In genomic region chr1:22071511-22071910, GRCh38 we compare ENCODE assay signal across 26 cellular contexts. TPM values are rescaled to one million over a fixed set of nuclear protein-coding genes. Genes with fewer than 3 reads are reported as not detected.
DNase-seq lines count a peak whose midpoint lies in the region; ATAC-seq, FAIRE-seq and TF ChIP-seq lines count a peak whose summit lies in the region.
"Had no signal": no experiment of that assay in that cellular context is flagged by ENCODE, and none has a peak within 500 bp of the region (broad histone marks: within the 10 kb centered on the region; RNA-seq: fewer than 3 reads in every experiment).

No MANE protein-coding gene starts in this region.

- POLR2A ChIA-PET in CD4-positive, alpha-beta memory T cell (lab: Charles Lee; ENCODE audit: partially characterized antibody): interaction anchor here (1.1 to 4.7 kb wide), 4 partner anchors 11 to 114 kb away, joined by 3 to 19 read pairs (median 11); partner anchors contain the start of gene CDC42
- POLR2A ChIA-PET in GM12878 (lab: Charles Lee): interaction anchor here (0.7 to 1.6 kb wide), 2 partner anchors 17 to 19 kb away, joined by 4 to 5 read pairs; partner anchors contain the start of gene CDC42

- no peak overlapping the region for H2BK12ac ChIP-seq in H9 (ENCODE audit: insufficient read length, low read depth, low read length)

- no peaks in the 10 kb centered on the region for H3K9me3 ChIP-seq in CD4-positive, alpha-beta memory T cell (ENCODE audit: control insufficient read depth in 1 of 2, low read length in 2 of 2)
- H3K9me3 ChIP-seq in H9 (ENCODE audit: control insufficient read depth, low read depth, low read length): no peaks in the 10 kb centered on the region
- no peaks in the 10 kb centered on the region; the same call in 2 of the 3 replicates for H3K9me3 ChIP-seq in GM12878 (replicated peaks; ENCODE audit: control insufficient read depth, insufficient read depth, low read length)
- H3K9me3 ChIP-seq: prostate gland, stomach, upper lobe of left lung had no signal

- no peaks in the 10 kb centered on the region for H3K27me3 ChIP-seq in CD4-positive, alpha-beta memory T cell (ENCODE audit: insufficient read depth, low read length)
- H3K27me3 ChIP-seq in H9 (ENCODE audit: insufficient read depth, low read length): no peaks in the 10 kb centered on the region
- H3K27me3 ChIP-seq in GM12878 (replicated peaks in 1 of 2; ENCODE audit: control insufficient read depth in 2 of 2, insufficient read depth in 2 of 2, low read length in 1 of 2): no peaks in the 10 kb centered on the region
- H3K27me3 ChIP-seq: SJCRH30, stomach, upper lobe of left lung had no signal

- BruUV-seq in GM12878 (replicated peaks; lab: Mats Ljungman, UMichigan): TSS peak; percentile 19

- no peak overlapping the region for H4K8ac ChIP-seq in H9 (replicated peaks; ENCODE audit: insufficient read length, low read depth, low read length)

- H3K9ac ChIP-seq in H9 (ENCODE audit: extremely low read depth, insufficient read length, low read length) (no peak overlapping the region), GM12878 (ENCODE audit: control insufficient read depth, insufficient read depth, low read length) (no peak overlapping the region)

- H2AK5ac ChIP-seq in H9 (ENCODE audit: insufficient read length, low read length): no peak overlapping the region

- H3K4me1 ChIP-seq in CD4-positive, alpha-beta memory T cell (ENCODE audit: insufficient read depth, low read length): peaks cover 89% of the 10 kb centered on the region
- peaks cover 2% of the 10 kb centered on the region; the same call in 1 of the 2 replicates for H3K4me1 ChIP-seq in H9 (ENCODE audit: insufficient read depth, low read length)
- H3K4me1 ChIP-seq in GM12878 (ENCODE audit: control insufficient read depth, insufficient read depth, low read length): peaks cover 37% of the 10 kb centered on the region
- H3K4me1 ChIP-seq: prostate gland, SJCRH30 had no signal

- no peak overlapping the region for H3K4me3 ChIP-seq in CD4-positive, alpha-beta memory T cell (ENCODE audit: low read length in 2 of 2)
- no peak overlapping the region for H3K4me3 ChIP-seq in GM12878
- H3K4me3 ChIP-seq: prostate gland, SJCRH30, stomach, upper lobe of left lung had no signal

- H3T11ph ChIP-seq in H9 (ENCODE audit: low read length): no peak overlapping the region

- H4K5ac ChIP-seq in H9 (ENCODE audit: insufficient read length, low read depth, low read length): no peak overlapping the region

- no peak overlapping the region for H2BK120ac ChIP-seq in H9 (ENCODE audit: low read depth, low read length, poor library complexity, severe bottlenecking)

- SMC1A ChIA-PET in GM12878 (lab: Charles Lee; ENCODE audit: uncharacterized antibody, unreplicated experiment): interaction anchor here (0.8 to 2.4 kb wide), 3 partner anchors 9 to 47 kb away, joined by 3 to 8 read pairs (median 4); no protein-coding TSS in a partner anchor

- H3K4ac ChIP-seq in H9 (ENCODE audit: low read depth, low read length): no peak overlapping the region

- H3K79me2 ChIP-seq in H9 (ENCODE audit: insufficient read depth, low read length) (peaks cover 50% of the 10 kb centered on the region), GM12878 (ENCODE audit: control insufficient read depth, insufficient read depth, low read length) (peaks cover 89% of the 10 kb centered on the region)

- H3K4me1 Mint-ChIP-seq in CD4-positive, alpha-beta memory T cell: peaks cover 63 to 92% (median 75%) of the 10 kb centered on the region in 4 donors
- H3K4me1 Mint-ChIP-seq in H9: peaks cover 46 to 57% of the 10 kb centered on the region in 2 experiments
- peaks cover 66 to 69% of the 10 kb centered on the region in 2 donors for H3K4me1 Mint-ChIP-seq in natural killer cell treated with Interleukin-12 subunit alpha and Interleukin-12 subunit beta and Interleukin-15 and Interleukin-18, amount 100 ng/mL, for 72 hours (ENCODE audit: low read depth in 2 of 2)

- intact Hi-C loops in CD4-positive, alpha-beta memory T cell (cut with micrococcal nuclease): no loop called here
- intact Hi-C loops in GM12878 (cut with micrococcal nuclease; ENCODE audit: unreplicated experiment): no loop called here

- TF ChIP-seq POLR2A in GM12878 (IDR thresholded peaks at IDR 0.05; ENCODE audit: low read depth, low read length): no peak

- H2AFZ ChIP-seq in H9 (ENCODE audit: low read length): no peak overlapping the region
- H2AFZ ChIP-seq in GM12878 (ENCODE audit: control insufficient read depth, low read depth, low read length): no peak overlapping the region

- H4K20me1 ChIP-seq in H9 (ENCODE audit: control insufficient read depth, insufficient read depth, insufficient read length): no peaks in the 10 kb centered on the region
- peaks cover 14% of the 10 kb centered on the region for H4K20me1 ChIP-seq in GM12878 (ENCODE audit: control insufficient read depth, insufficient read depth)

- peak overlapping the region; percentile 24 to 87 (median 78) for H3K27ac Mint-ChIP-seq in CD4-positive, alpha-beta memory T cell
- peak overlapping the region; percentile 30 to 52 (median 51); a peak in 3 of 7 replicates for H3K27ac Mint-ChIP-seq in H9
- H3K27ac Mint-ChIP-seq in natural killer cell treated with Interleukin-12 subunit alpha and Interleukin-12 subunit beta and Interleukin-15 and Interleukin-18, amount 100 ng/mL, for 72 hours: peak overlapping the region; percentile 8 to 69
- H3K27ac Mint-ChIP-seq: nephron progenitor cell; T-helper 1 cell treated with Interleukin-12 subunit alpha and Interleukin-12 subunit beta and Interleukin-4 antibody, amounts not matched to agents 30 μg/mL and 1 μg/mL, for 36 hours had no signal

- CTCF ChIA-PET in CD4-positive, alpha-beta memory T cell (lab: Charles Lee; ENCODE audit: partially characterized antibody): interaction anchor here (0.9 to 1.6 kb wide), 2 partner anchors 16 to 25 kb away, joined by 3 read pairs; no protein-coding TSS in a partner anchor
- CTCF ChIA-PET in GM12878 (lab: Yijun Ruan, JAX): interaction anchor here (0.6 to 1.1 kb wide), 3 partner anchors 16 to 213 kb away, joined by 3 to 5 read pairs (median 3); no protein-coding TSS in a partner anchor

- H3K56ac ChIP-seq in H9 (ENCODE audit: insufficient read length, low read depth, low read length): no peak overlapping the region

- TF ChIP-seq CTCF in H9 (conservative IDR thresholded peaks at IDR 0.05) (no peak), GM12878 (IDR thresholded peaks at IDR 0.05 in 2 of 3, conservative IDR thresholded peaks at IDR 0.05 in 1 of 3; ENCODE audit: control insufficient read depth in 2 of 3, extremely low read depth in 1 of 3, insufficient read depth in 1 of 3, low read depth in 3 of 3, low read length in 3 of 3) (no peak)

- no peak overlapping the region for H4K91ac ChIP-seq in H9 (ENCODE audit: insufficient read length, low read depth, low read length)

- no peak for TF ChIP-seq RAD21 in GM12878 (IDR thresholded peaks at IDR 0.05; ENCODE audit: insufficient read depth, low read depth, low read length)

- H3K27ac ChIP-seq in CD4-positive, alpha-beta memory T cell (ENCODE audit: low read depth, low read length): no peak overlapping the region
- H3K27ac ChIP-seq in H9 (ENCODE audit: insufficient read length, low read depth, low read length) (no peak overlapping the region), GM12878 (ENCODE audit: control insufficient read depth, insufficient read depth) (no peak overlapping the region)
- H3K27ac ChIP-seq: SJCRH30, stomach, upper lobe of left lung, VCaP had no signal

- H3K4me2 ChIP-seq in H9 (ENCODE audit: insufficient read depth, insufficient read length, low read length) (no peak overlapping the region), GM12878 (ENCODE audit: control insufficient read depth, insufficient read depth) (no peak overlapping the region)

- H3K79me1 ChIP-seq in H9 (ENCODE audit: insufficient read depth, low read depth, low read length, poor library complexity, severe bottlenecking): peaks cover 3% of the 10 kb centered on the region

- in situ Hi-C loops in GM12878 (cut with MboI): no loop called here

- no peak overlapping the region for H2BK5ac ChIP-seq in H9 (ENCODE audit: insufficient read length, low read length)

- H3K36me3 Mint-ChIP-seq in CD4-positive, alpha-beta memory T cell: peaks cover 41 to 61% of the 10 kb centered on the region in 2 donors
- H3K36me3 Mint-ChIP-seq in H9 (ENCODE audit: insufficient read depth in 1 of 3, low read depth in 3 of 3): peaks cover 3 to 11% (median 11%) of the 10 kb centered on the region in 3 experiments; a peak in 6 of 7 replicates
- H3K36me3 Mint-ChIP-seq in natural killer cell treated with Interleukin-12 subunit alpha and Interleukin-12 subunit beta and Interleukin-15 and Interleukin-18, amount 100 ng/mL, for 72 hours: peaks cover 10% of the 10 kb centered on the region

- H2BK15ac ChIP-seq in H9 (ENCODE audit: low read depth, low read length): no peak overlapping the region

- no peak overlapping the region for H3K18ac ChIP-seq in H9 (ENCODE audit: insufficient read length, low read depth, low read length)

- no peak for FAIRE-seq in GM12878 (lab: Jason Lieb, UNC)
- FAIRE-seq: kidney had no signal

- peak overlapping the region in 7 of 8 donors; percentile 21 to 78 (median 54) for H3K4me3 Mint-ChIP-seq in CD4-positive, alpha-beta memory T cell
- H3K4me3 Mint-ChIP-seq in H9: no peak overlapping the region
- H3K4me3 Mint-ChIP-seq in natural killer cell treated with Interleukin-12 subunit alpha and Interleukin-12 subunit beta and Interleukin-15 and Interleukin-18, amount 100 ng/mL, for 72 hours: peak overlapping the region; percentile 47
- H3K4me3 Mint-ChIP-seq: nephron progenitor cell; T-helper 1 cell treated with Interleukin-12 subunit alpha and Interleukin-12 subunit beta and Interleukin-4 antibody, amounts not matched to agents 30 μg/mL and 1 μg/mL, for 36 hours had no signal

- ATAC-seq in GM12878 (no peak), HG03097 (IDR thresholded peaks at IDR 0.05; ENCODE audit: low FRiP score, unreplicated experiment) (no peak)
- ATAC-seq in natural killer cell treated with Interleukin-12 subunit alpha and Interleukin-12 subunit beta and Interleukin-15 and Interleukin-18, amount 100 ng/mL, for 72 hours: no peak

- H3K23me2 ChIP-seq in H9 (ENCODE audit: insufficient read length, low read depth, low read length, poor library complexity, severe bottlenecking): no peaks in the 10 kb centered on the region

- DNase-seq in CD4-positive, alpha-beta memory T cell: no peak
- DNase-seq in H9 (no peak), GM12878 (ENCODE audit: low read depth, low spot score) (no peak), cerebellar cortex (ENCODE audit: low spot score) (no peak), SW 1271 (lab: John Stamatoyannopoulos, UW) (no peak)
- no peak for DNase-seq in natural killer cell treated with Interleukin-12 subunit alpha and Interleukin-12 subunit beta and Interleukin-15 and Interleukin-18, amount 100 ng/mL, for 72 hours (ENCODE audit: low spot score)
- DNase-seq: activated CD8-positive, alpha-beta memory T cell treated with anti-CD3 and anti-CD28 coated beads for 24 hours; amygdala; COR-L47; DND-41; erythroblast; foreskin melanocyte; hypothalamus; kidney; mammary epithelial cell; NCI-H1092 treated with DMSO at 0.1 percent for 48 hours; NCI-H2029 treated with DMSO at 0.1 percent for 48 hours; nephron progenitor cell; SJCRH30; stimulated activated CD4-positive, alpha-beta T cell treated with anti-CD3 and anti-CD28 coated beads, Interleukin-2, amount 100 ng/mL, for 24 hours; stomach; upper lobe of left lung had no signal

- TF ChIP-seq EP300 in GM12878 (IDR thresholded peaks at IDR 0.05; ENCODE audit: borderline replicate concordance in 1 of 2, control insufficient read depth in 1 of 2, low read depth in 2 of 2, low read length in 2 of 2): no peak

- H3K14ac ChIP-seq in H9 (ENCODE audit: insufficient read depth, low read length): no peak overlapping the region

- H3K23ac ChIP-seq in H9 (ENCODE audit: insufficient read length, low read depth, low read length): no peak overlapping the region

- H2BK20ac ChIP-seq in H9 (ENCODE audit: low read depth, low read length, poor library complexity, severe bottlenecking): no peak overlapping the region

- no CpG with 5 or more reads among the region's 2 CpGs for WGBS in H9 (ENCODE audit: extremely low coverage, insufficient read length, low lambda C conversion rate)
- WGBS in GM12878 (ENCODE audit: insufficient coverage, insufficient replicate concordance, low lambda C conversion rate, missing lambda C conversion rate): 77% methylated on average over 2 of the region's 2 CpGs

- H3K27me3 Mint-ChIP-seq in CD4-positive, alpha-beta memory T cell: no peaks in the 10 kb centered on the region
- no peaks in the 10 kb centered on the region for H3K27me3 Mint-ChIP-seq in H9 (ENCODE audit: low read depth)
- no peaks in the 10 kb centered on the region for H3K27me3 Mint-ChIP-seq in natural killer cell treated with Interleukin-12 subunit alpha and Interleukin-12 subunit beta and Interleukin-15 and Interleukin-18, amount 100 ng/mL, for 72 hours

- H3K9me3 Mint-ChIP-seq in CD4-positive, alpha-beta memory T cell: peaks cover 0 to 3% (median 0%) of the 10 kb centered on the region in 8 donors
- H3K9me3 Mint-ChIP-seq in H9: no peaks in the 10 kb centered on the region; a peak in 1 of 5 replicates
- no peaks in the 10 kb centered on the region for H3K9me3 Mint-ChIP-seq in natural killer cell treated with Interleukin-12 subunit alpha and Interleukin-12 subunit beta and Interleukin-15 and Interleukin-18, amount 100 ng/mL, for 72 hours
- H3K9me3 Mint-ChIP-seq: T-helper 1 cell treated with Interleukin-12 subunit alpha and Interleukin-12 subunit beta and Interleukin-4 antibody, amounts not matched to agents 30 μg/mL and 1 μg/mL, for 36 hours had no signal

- RAD21 ChIA-PET in GM12878 (lab: Charles Lee; ENCODE audit: unreplicated experiment): no interaction called here

- peaks cover 12% of the 10 kb centered on the region for H3K36me3 ChIP-seq in CD4-positive, alpha-beta memory T cell (ENCODE audit: insufficient read depth, low read length)
- peaks cover 2 to 13% of the 10 kb centered on the region in 2 experiments for H3K36me3 ChIP-seq in GM12878 (ENCODE audit: control insufficient read depth in 2 of 2, insufficient read depth in 2 of 2, low read length in 1 of 2)
- H3K36me3 ChIP-seq: prostate gland had no signal

RNA-seq across cellular contexts. Expression of gene CDC42, which starts 19.0 kb away (rescaled TPM):
- total RNA-seq in CD4-positive, alpha-beta memory T cell: 100 to 1,000 TPM; 195 to 202 TPM
- polyA plus RNA-seq in CD4-positive, alpha-beta memory T cell: 100 to 1,000 TPM; 159 to 320 TPM
- total RNA-seq in H9 (2021): 178 and 197 TPM in 2 replicates
- 56.5 and 59.3 TPM in 2 replicates for total RNA-seq in GM12878 (2013; cell fraction: nucleolus; rRNA removed)
- total RNA-seq in GM12878 (2014; rRNA removed): 350 and 429 TPM in 2 replicates
- 418 and 422 TPM in 2 replicates for total RNA-seq in GM12878 (2014; rRNA removed; fragmentation: Illumina TruSeq; extraction: Trizol)
- total RNA-seq in GM12878 (2021): 302 and 307 TPM in 2 replicates
- polyA plus RNA-seq in GM12878 (2011; ENCODE audit: low read depth): 600 TPM
- polyA plus RNA-seq in GM12878 (2011; rRNA removed): 479 and 776 TPM in 2 replicates
- polyA plus RNA-seq in GM12878 (2011; cell fraction: cytosol; rRNA removed): 185 and 243 TPM in 2 replicates
- polyA plus RNA-seq in GM12878 (2011; cell fraction: nucleus; rRNA removed): 95.9 and 111 TPM in 2 replicates
- polyA plus RNA-seq in GM12878 (2012): 274 and 336 TPM in 2 replicates
- 426 and 542 TPM in 2 replicates for polyA plus RNA-seq in GM12878 (2014; fragmentation: Illumina TruSeq; extraction: Trizol)
- 100 to 1,000 TPM; 286 to 442 TPM for polyA plus RNA-seq in GM12878 (2014; fragmentation: Nextera tagmentation; extraction: Ambion mirVana)
- 230 and 275 TPM in 2 replicates for polyA plus RNA-seq in GM12878 (2014; rRNA removed)
- 100 to 1,000 TPM; 184 to 200 TPM for polyA plus RNA-seq in GM12878 (2016; fragmentation: Nextera tagmentation; extraction: Ambion mirVana)
- 265 and 457 TPM in 2 replicates for polyA minus RNA-seq in GM12878 (2011; rRNA and poly(A)+ RNA removed)
- polyA minus RNA-seq in GM12878 (2011; cell fraction: cytosol; rRNA and poly(A)+ RNA removed): 121 and 123 TPM in 2 replicates
- 21.6 and 24.3 TPM in 2 replicates for polyA minus RNA-seq in GM12878 (2011; cell fraction: nucleus; rRNA and poly(A)+ RNA removed)
- 100 to 1,000 TPM; 191 to 394 TPM for total RNA-seq in natural killer cell treated with Interleukin-12 subunit alpha and Interleukin-12 subunit beta and Interleukin-15 and Interleukin-18, amount 100 ng/mL, for 72 hours

Comparison
In these comparisons a context has a peak if more than half of its experiments do, and no peak if none do; other contexts are left out.
1. H3K4me3 Mint-ChIP-seq: peak in CD4-positive, alpha-beta memory T cell (7 of 8) and natural killer cell treated with Interleukin-12 subunit alpha and Interleukin-12 subunit beta and Interleukin-15 and Interleukin-18, amount 100 ng/mL, for 72 hours (single experiment); none in H9 (0 of 2).
2. Peak in every context shown above with its lines, with median percentiles within 50 percentile points of each other: H3K27ac Mint-ChIP-seq.